ENCODE assay signal across 13 cellular contexts in the genomic region with DNA sequence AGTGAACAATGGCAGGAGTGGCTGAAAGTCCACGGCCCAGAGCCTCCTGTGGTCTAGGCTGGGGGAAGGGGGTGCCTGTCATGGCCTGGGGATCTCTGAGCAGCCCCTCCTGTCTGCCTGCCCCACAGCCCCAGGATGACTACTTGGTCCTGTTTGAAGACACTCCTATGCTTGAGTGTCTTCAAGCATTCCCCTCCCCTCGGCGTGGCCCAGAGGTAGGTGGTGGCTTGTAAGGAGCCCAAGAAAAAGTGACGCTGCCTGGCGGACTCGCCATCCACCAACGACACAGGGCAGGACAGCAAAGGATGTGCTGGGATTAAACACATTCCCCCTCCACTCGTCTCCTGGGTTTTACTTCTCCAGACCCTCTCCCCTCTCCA. TPM values are rescaled to one million over a fixed set of nuclear protein-coding genes. Genes with fewer than 3 reads are reported as not detected.
"Had no signal": no experiment of that assay in that cellular context is flagged by ENCODE, and none has a peak within 500 bp of the region (broad histone marks: within the 10 kb centered on the region; RNA-seq: fewer than 3 reads in every experiment).

No MANE protein-coding gene starts in this region.

- H3K4me1 ChIP-seq: foreskin keratinocyte had no signal

- H3K27me3 ChIP-seq: hepatocyte, upper lobe of right lung had no signal

- H3K4me3 ChIP-seq: hepatocyte, upper lobe of right lung had no signal

- H3K27ac ChIP-seq: epithelial cell of prostate, foreskin keratinocyte, hepatocyte, upper lobe of right lung had no signal

- H3K9me3 ChIP-seq: upper lobe of right lung had no signal

- DNase-seq: activated CD4-positive, alpha-beta memory T cell treated with anti-CD3 and anti-CD28 coated beads, Interleukin-2, amount 10 ng/mL, durations not matched to agents 7 days and 5 days; activated CD4-positive, alpha-beta T cell treated with anti-CD3 and anti-CD28 coated beads for 4 hours; activated naive CD4-positive, alpha-beta T cell treated with anti-CD3 and anti-CD28 coated beads for 36 hours; activated T-cell treated with anti-CD3 and anti-CD28 coated beads, Interleukin-2, amount 50 U/mL, for 1 hour; caudate nucleus; endodermal cell; foreskin keratinocyte; nucleus accumbens; stimulated activated naive CD4-positive, alpha-beta T cell had no signal

- H3K4me2 ChIP-seq: hepatocyte had no signal

RNA-seq across cellular contexts. Expression of gene SULT1A2, which starts 7.3 kb away (rescaled TPM):
- total RNA-seq: lung microvascular endothelial cell had no signal

RNA-seq across cellular contexts. Expression of gene NPIPB8, which starts 33.7 kb away (rescaled TPM):
- total RNA-seq: activated naive CD4-positive, alpha-beta T cell treated with anti-CD3 and anti-CD28 coated beads for 36 hours; hepatocyte had no signal
